Comparison of ENCODE assay signal across 29 cellular contexts in the genomic region with DNA sequence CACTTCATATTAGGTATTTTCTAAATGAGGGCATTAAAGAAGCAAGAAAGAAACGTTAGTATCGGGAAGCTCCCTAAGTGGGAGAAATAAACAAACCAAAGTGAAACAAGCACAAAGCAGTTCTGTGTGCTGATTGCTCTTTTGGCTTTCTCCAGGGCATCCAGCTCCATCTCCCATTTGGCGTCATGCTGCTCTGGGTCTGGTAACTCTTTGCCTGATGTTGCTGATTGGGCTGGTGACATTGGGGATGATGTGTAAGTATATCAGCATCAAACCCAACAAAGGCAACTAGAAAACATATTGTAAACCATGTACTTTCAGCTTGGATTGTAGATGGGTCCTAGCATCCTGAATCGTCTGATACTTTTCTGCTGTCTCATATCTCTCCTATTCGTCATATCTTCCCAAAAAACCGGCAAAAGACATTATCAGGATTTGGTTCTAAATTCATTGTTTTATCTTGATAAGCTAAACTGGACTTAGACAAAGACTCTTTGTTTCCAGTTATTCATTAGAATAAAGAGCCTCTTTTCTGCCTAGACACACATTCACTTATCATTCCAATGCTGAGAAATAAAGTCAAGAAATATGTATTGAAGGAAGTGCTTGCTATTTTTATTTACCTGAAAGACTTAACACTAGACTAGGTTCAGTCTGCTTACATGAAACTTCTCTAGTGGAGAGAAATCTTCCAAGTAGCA. TPM values are rescaled to one million over a fixed set of nuclear protein-coding genes. Genes with fewer than 3 reads are reported as not detected.
DNase-seq lines count a peak whose midpoint lies in the region; ATAC-seq and TF ChIP-seq lines count a peak whose summit lies in the region.
"Had no signal": no experiment of that assay in that cellular context is flagged by ENCODE, and none has a peak within 500 bp of the region (broad histone marks: within the 10 kb centered on the region; RNA-seq: fewer than 3 reads in every experiment).

No MANE protein-coding gene starts in this region.

- no peak overlapping the region for H3K4me2 ChIP-seq in GM23338

- no peaks in the 10 kb centered on the region for H3F3A ChIP-seq in GM23338 (replicated peaks; ENCODE audit: low read depth)

- H3K36me3 Mint-ChIP-seq in GM23338 (ENCODE audit: low read depth): no peaks in the 10 kb centered on the region
- H3K36me3 Mint-ChIP-seq: CD8-positive, alpha-beta memory T cell had no signal

- ATAC-seq in GM23338 (no peak), GM18867 (IDR thresholded peaks at IDR 0.05; ENCODE audit: unreplicated experiment) (no peak)

- H2AFZ ChIP-seq in GM23338: peak overlapping the region; percentile 9; the same call in 1 of the 2 replicates

- H3K27me3 Mint-ChIP-seq in GM23338 (ENCODE audit: insufficient read depth, low read depth, poor library complexity): no peaks in the 10 kb centered on the region

- no peaks in the 10 kb centered on the region for H3K27me3 ChIP-seq in GM23338 (ENCODE audit: insufficient read depth)

- H4K20me1 ChIP-seq in GM23338 (replicated peaks; ENCODE audit: insufficient read depth): no peaks in the 10 kb centered on the region

- H3K4me1 Mint-ChIP-seq in GM23338: peaks cover 10% of the 10 kb centered on the region
- H3K4me1 Mint-ChIP-seq: CD8-positive, alpha-beta memory T cell had no signal

- H3K4me3 ChIP-seq in GM23338: no peak overlapping the region
- H3K4me3 ChIP-seq: SK-N-MC had no signal

- H3K36me3 ChIP-seq in GM23338 (ENCODE audit: insufficient read depth): no peaks in the 10 kb centered on the region

- H3K9me3 Mint-ChIP-seq in GM23338: no peaks in the 10 kb centered on the region

- no peak for TF ChIP-seq CTCF in GM23338 (conservative IDR thresholded peaks at IDR 0.05; ENCODE audit: low read depth in 2 of 2)

- H3K27ac ChIP-seq in GM23338 (ENCODE audit: low read depth) (no peak overlapping the region), cingulate gyrus (ENCODE audit: low read depth, low read length) (peak overlapping the region; percentile 50)
- H3K27ac ChIP-seq: C4-2B, SK-N-MC had no signal

- H3K4me1 ChIP-seq in GM23338 (ENCODE audit: insufficient read depth): peaks cover 13% of the 10 kb centered on the region

- H3K9me2 ChIP-seq in GM23338 (ENCODE audit: insufficient read depth): no peaks in the 10 kb centered on the region

- DNase-seq in GM23338 (ENCODE audit: low spot score): no peak
- peak; percentile 37 for DNase-seq in medulla oblongata (ENCODE audit: extremely low spot score)
- peak; percentile 66 for DNase-seq in superior temporal gyrus (ENCODE audit: extremely low spot score)
- DNase-seq in NCI-H2227 treated with DMSO at 0.1 percent for 48 hours (lab: John Stamatoyannopoulos, UW): no peak
- DNase-seq in T-helper 9 cell: no peak
- no peak for DNase-seq in dermis blood vessel endothelial cell
- DNase-seq: AML-193; CD8-positive, alpha-beta memory T cell; DMS53; GDM1; H7; KBM-7; MM.1S; NCI-H1092; NCI-H1436; NCI-H187 treated with DMSO at 0.1 percent for 48 hours; NCI-H2107; NCI-H226; NCI-H510A treated with DMSO at 0.1 percent for 48 hours; NCI-H748 treated with DMSO at 0.1 percent for 48 hours; NK-92 treated with Interleukin-12 subunit alpha and Interleukin-12 subunit beta, amount 100 ng/mL, for 24 hours; SHP77 had no signal

- no peaks in the 10 kb centered on the region for H3K79me2 ChIP-seq in GM23338 (replicated peaks; ENCODE audit: insufficient read depth)

- H3K27ac Mint-ChIP-seq in GM23338: no peak overlapping the region
- H3K27ac Mint-ChIP-seq: CD8-positive, alpha-beta memory T cell had no signal

- no peak overlapping the region for H3K4me3 Mint-ChIP-seq in GM23338
- H3K4me3 Mint-ChIP-seq: CD8-positive, alpha-beta memory T cell had no signal

TF ChIP-seq in GM23338, 12 proteins besides CTCF, POLR2A, EP300 and RAD21 (continues in another document):
- no peak for TF ChIP-seq ZNF114 (CRISPR knock-in tag; IDR thresholded peaks at IDR 0.05)
- TF ChIP-seq, protein P1, sequence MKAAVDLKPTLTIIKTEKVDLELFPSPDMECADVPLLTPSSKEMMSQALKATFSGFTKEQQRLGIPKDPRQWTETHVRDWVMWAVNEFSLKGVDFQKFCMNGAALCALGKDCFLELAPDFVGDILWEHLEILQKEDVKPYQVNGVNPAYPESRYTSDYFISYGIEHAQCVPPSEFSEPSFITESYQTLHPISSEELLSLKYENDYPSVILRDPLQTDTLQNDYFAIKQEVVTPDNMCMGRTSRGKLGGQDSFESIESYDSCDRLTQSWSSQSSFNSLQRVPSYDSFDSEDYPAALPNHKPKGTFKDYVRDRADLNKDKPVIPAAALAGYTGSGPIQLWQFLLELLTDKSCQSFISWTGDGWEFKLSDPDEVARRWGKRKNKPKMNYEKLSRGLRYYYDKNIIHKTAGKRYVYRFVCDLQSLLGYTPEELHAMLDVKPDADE (IDR thresholded peaks at IDR 0.05): no peak
- no peak for TF ChIP-seq POLR2AphosphoS5 (IDR thresholded peaks at IDR 0.05; ENCODE audit: low read depth)
- no peak for TF ChIP-seq JUNB (IDR thresholded peaks at IDR 0.05; ENCODE audit: unreplicated experiment)
- TF ChIP-seq, protein P2, sequence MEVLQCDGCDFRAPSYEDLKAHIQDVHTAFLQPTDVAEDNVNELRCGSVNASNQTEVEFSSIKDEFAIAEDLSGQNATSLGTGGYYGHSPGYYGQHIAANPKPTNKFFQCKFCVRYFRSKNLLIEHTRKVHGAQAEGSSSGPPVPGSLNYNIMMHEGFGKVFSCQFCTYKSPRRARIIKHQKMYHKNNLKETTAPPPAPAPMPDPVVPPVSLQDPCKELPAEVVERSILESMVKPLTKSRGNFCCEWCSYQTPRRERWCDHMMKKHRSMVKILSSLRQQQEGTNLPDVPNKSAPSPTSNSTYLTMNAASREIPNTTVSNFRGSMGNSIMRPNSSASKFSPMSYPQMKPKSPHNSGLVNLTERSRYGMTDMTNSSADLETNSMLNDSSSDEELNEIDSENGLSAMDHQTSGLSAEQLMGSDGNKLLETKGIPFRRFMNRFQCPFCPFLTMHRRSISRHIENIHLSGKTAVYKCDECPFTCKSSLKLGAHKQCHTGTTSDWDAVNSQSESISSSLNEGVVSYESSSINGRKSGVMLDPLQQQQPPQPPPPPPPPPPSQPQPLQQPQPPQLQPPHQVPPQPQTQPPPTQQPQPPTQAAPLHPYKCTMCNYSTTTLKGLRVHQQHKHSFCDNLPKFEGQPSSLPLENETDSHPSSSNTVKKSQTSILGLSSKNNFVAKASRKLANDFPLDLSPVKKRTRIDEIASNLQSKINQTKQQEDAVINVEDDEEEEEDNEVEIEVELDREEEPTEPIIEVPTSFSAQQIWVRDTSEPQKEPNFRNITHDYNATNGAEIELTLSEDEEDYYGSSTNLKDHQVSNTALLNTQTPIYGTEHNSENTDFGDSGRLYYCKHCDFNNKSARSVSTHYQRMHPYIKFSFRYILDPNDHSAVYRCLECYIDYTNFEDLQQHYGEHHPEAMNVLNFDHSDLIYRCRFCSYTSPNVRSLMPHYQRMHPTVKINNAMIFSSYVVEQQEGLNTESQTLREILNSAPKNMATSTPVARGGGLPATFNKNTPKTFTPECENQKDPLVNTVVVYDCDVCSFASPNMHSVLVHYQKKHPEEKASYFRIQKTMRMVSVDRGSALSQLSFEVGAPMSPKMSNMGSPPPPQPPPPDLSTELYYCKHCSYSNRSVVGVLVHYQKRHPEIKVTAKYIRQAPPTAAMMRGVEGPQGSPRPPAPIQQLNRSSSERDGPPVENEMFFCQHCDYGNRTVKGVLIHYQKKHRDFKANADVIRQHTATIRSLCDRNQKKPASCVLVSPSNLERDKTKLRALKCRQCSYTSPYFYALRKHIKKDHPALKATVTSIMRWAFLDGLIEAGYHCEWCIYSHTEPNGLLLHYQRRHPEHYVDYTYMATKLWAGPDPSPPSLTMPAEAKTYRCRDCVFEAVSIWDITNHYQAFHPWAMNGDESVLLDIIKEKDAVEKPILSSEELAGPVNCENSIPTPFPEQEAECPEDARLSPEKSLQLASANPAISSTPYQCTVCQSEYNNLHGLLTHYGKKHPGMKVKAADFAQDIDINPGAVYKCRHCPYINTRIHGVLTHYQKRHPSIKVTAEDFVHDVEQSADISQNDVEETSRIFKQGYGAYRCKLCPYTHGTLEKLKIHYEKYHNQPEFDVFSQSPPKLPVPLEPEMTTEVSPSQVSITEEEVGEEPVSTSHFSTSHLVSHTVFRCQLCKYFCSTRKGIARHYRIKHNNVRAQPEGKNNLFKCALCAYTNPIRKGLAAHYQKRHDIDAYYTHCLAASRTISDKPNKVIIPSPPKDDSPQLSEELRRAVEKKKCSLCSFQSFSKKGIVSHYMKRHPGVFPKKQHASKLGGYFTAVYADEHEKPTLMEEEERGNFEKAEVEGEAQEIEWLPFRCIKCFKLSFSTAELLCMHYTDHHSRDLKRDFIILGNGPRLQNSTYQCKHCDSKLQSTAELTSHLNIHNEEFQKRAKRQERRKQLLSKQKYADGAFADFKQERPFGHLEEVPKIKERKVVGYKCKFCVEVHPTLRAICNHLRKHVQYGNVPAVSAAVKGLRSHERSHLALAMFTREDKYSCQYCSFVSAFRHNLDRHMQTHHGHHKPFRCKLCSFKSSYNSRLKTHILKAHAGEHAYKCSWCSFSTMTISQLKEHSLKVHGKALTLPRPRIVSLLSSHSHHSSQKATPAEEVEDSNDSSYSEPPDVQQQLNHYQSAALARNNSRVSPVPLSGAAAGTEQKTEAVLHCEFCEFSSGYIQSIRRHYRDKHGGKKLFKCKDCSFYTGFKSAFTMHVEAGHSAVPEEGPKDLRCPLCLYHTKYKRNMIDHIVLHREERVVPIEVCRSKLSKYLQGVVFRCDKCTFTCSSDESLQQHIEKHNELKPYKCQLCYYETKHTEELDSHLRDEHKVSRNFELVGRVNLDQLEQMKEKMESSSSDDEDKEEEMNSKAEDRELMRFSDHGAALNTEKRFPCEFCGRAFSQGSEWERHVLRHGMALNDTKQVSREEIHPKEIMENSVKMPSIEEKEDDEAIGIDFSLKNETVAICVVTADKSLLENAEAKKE (CRISPR knock-in tag; IDR thresholded peaks at IDR 0.05): no peak

RNA-seq across cellular contexts. Expression of gene CLEC12B, which starts 2.4 kb away (rescaled TPM):
- not detected in 2 replicates for total RNA-seq in GM23338 (2014; rRNA removed; shearing (Covaris generic))
- not detected in 2 replicates for polyA plus RNA-seq in GM23338 (2016; fragmentation: Nextera tagmentation; extraction: Ambion mirVana)
- total RNA-seq in dermis blood vessel endothelial cell: under 0.01 and 0.19 TPM in 2 replicates
- total RNA-seq: CD8-positive, alpha-beta memory T cell; H7; OCI-LY7 had no signal
- polyA plus RNA-seq: CD8-positive, alpha-beta memory T cell had no signal

RNA-seq across cellular contexts. Expression of gene CLEC1B, which starts 13.9 kb away (rescaled TPM):
- not detected in 2 replicates for total RNA-seq in GM23338 (2014; rRNA removed; shearing (Covaris generic))
- polyA plus RNA-seq in GM23338 (2016; fragmentation: Nextera tagmentation; extraction: Ambion mirVana): not detected in 2 replicates
- total RNA-seq in dermis blood vessel endothelial cell: not detected in 2 replicates
- total RNA-seq: A172; CD8-positive, alpha-beta memory T cell; H7; OCI-LY7 had no signal
- polyA plus RNA-seq: AG04450; CD8-positive, alpha-beta memory T cell had no signal

RNA-seq across cellular contexts. Expression of gene CLEC9A, which starts 17.7 kb away (rescaled TPM):
- total RNA-seq in GM23338 (2014; rRNA removed; shearing (Covaris generic)): not detected in 2 replicates
- polyA plus RNA-seq in GM23338 (2016; fragmentation: Nextera tagmentation; extraction: Ambion mirVana): not detected in 2 replicates
- not detected in 2 replicates for total RNA-seq in dermis blood vessel endothelial cell
- total RNA-seq: A172; CD8-positive, alpha-beta memory T cell; H7; OCI-LY7 had no signal
- polyA plus RNA-seq: AG04450; CD8-positive, alpha-beta memory T cell had no signal

RNA-seq across cellular contexts. Expression of gene CLEC12A, which starts 41.6 kb away (rescaled TPM):
- not detected in 2 replicates for total RNA-seq in GM23338 (2014; rRNA removed; shearing (Covaris generic))
- polyA plus RNA-seq in GM23338 (2016; fragmentation: Nextera tagmentation; extraction: Ambion mirVana): not detected in 2 replicates
- total RNA-seq in dermis blood vessel endothelial cell: not detected in 2 replicates
- total RNA-seq: CD8-positive, alpha-beta memory T cell; H7; OCI-LY7 had no signal
- polyA plus RNA-seq: AG04450; CD8-positive, alpha-beta memory T cell had no signal

Comparison
In these comparisons a context has a peak if more than half of its experiments do, and no peak if none do; other contexts are left out.
1. DNase-seq: peak in medulla oblongata (single experiment) and superior temporal gyrus (single experiment); none in GM23338 (single experiment), NCI-H2227 treated with DMSO at 0.1 percent for 48 hours (single experiment), T-helper 9 cell (single experiment) and dermis blood vessel endothelial cell (single experiment).